Comparison of ENCODE assay signal across 11 cellular contexts in the genomic region with DNA sequence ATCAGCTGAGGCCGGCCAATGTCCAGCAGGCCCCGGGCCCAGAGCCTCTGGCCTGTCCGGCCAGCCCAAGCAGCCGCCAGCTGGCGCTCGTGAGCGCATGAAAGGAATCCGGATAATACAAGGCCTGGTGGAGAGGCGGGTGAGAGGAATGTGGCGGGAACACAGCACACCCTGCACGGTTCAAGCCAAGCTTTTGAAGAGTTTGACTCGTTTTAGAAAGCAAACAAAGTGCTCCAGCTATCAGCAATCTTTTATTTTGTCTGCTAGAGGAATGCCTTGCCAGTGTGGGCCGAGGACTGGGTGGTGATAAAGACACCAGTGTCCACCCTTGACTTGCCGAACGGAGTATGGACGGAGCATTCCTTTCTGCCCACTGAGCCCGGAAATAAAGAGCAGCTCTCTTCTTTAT. TPM values are rescaled to one million over a fixed set of nuclear protein-coding genes. Genes with fewer than 3 reads are reported as not detected.
A peak's percentile ranks its signal among the peaks of the same experiment; 100 is the strongest.
DNase-seq lines count a peak whose midpoint lies in the region; ATAC-seq and TF ChIP-seq lines count a peak whose summit lies in the region.
"Had no signal": no experiment of that assay in that cellular context is flagged by ENCODE, and none has a peak within 500 bp of the region (broad histone marks: within the 10 kb centered on the region; RNA-seq: fewer than 3 reads in every experiment).

No MANE protein-coding gene starts in this region.

- no peaks in the 10 kb centered on the region for H4K20me1 ChIP-seq in GM23338 (replicated peaks; ENCODE audit: insufficient read depth)

- in situ Hi-C loops in ACHN (cut with HindIII; ENCODE audit: low pct_ligation_motif_present, low pct_unique_long_range_greater_than_20kb, low sequenced_read_pairs), result no loop called here

- H3K27ac ChIP-seq in GM23338 (ENCODE audit: low read depth) (no peak overlapping the region), dorsolateral prefrontal cortex (no peak overlapping the region)

- TF ChIP-seq CTCF in GM23338 (conservative IDR thresholded peaks at IDR 0.05; ENCODE audit: low read depth in 2 of 2), result peak; percentile 91 to 95
- TF ChIP-seq CTCF in dorsolateral prefrontal cortex (IDR thresholded peaks at IDR 0.05 in 54 of 56, conservative IDR thresholded peaks at IDR 0.05 in 2 of 56; ENCODE audit: low read depth in 1 of 56, partially characterized antibody in 56 of 56), result peak in 55 of 56 donors; percentile 5 to 78 (median 58)
- TF ChIP-seq CTCF in retinal pigment epithelial cell (conservative IDR thresholded peaks at IDR 0.05; ENCODE audit: low read depth, low read length), result peak; percentile 91

- ATAC-seq in GM23338 (peak; percentile 100), HG02870 (IDR thresholded peaks at IDR 0.05; ENCODE audit: unreplicated experiment) (no peak), GM18868 (IDR thresholded peaks at IDR 0.05; ENCODE audit: unreplicated experiment) (no peak)
- ATAC-seq: naive thymus-derived CD8-positive, alpha-beta T cell had no signal

- DNase-seq in GM23338 (ENCODE audit: low spot score), result peak; percentile 89
- peak in 8 of 10 donors; percentile 32 to 69 (median 50) for DNase-seq in dorsolateral prefrontal cortex
- peak; percentile 90 for DNase-seq in islet precursor cell
- DNase-seq in retinal pigment epithelial cell (ENCODE audit: low read depth), result no peak
- DNase-seq in NCI-H187 treated with DMSO at 0.1 percent for 48 hours (lab: John Stamatoyannopoulos, UW), result no peak
- DNase-seq in ACHN, result no peak
- DNase-seq: activated CD8-positive, alpha-beta memory T cell treated with anti-CD3 and anti-CD28 coated beads for 24 hours; DMS153; naive thymus-derived CD8-positive, alpha-beta T cell had no signal

- H2AFZ ChIP-seq in GM23338, result peak overlapping the region; percentile 98

- H3K36me3 ChIP-seq in GM23338 (ENCODE audit: insufficient read depth), result no peaks in the 10 kb centered on the region

- no peaks in the 10 kb centered on the region for H3K4me1 ChIP-seq in GM23338 (ENCODE audit: insufficient read depth)

- H3K79me2 ChIP-seq in GM23338 (replicated peaks; ENCODE audit: insufficient read depth), result no peaks in the 10 kb centered on the region

- no peaks in the 10 kb centered on the region for H3F3A ChIP-seq in GM23338 (replicated peaks; ENCODE audit: low read depth)

- H3K9me3 Mint-ChIP-seq in GM23338, result no peaks in the 10 kb centered on the region
- H3K9me3 Mint-ChIP-seq: naive thymus-derived CD8-positive, alpha-beta T cell had no signal

- H3K27me3 ChIP-seq in GM23338 (ENCODE audit: insufficient read depth), result peaks cover 6% of the 10 kb centered on the region; the same call in 1 of the 2 replicates
- no peaks in the 10 kb centered on the region for H3K27me3 ChIP-seq in dorsolateral prefrontal cortex

- no peak overlapping the region for H3K4me2 ChIP-seq in GM23338

- H3K4me3 ChIP-seq in GM23338, result no peak overlapping the region
- H3K4me3 ChIP-seq in dorsolateral prefrontal cortex, result no peak overlapping the region
- H3K4me3 ChIP-seq in retinal pigment epithelial cell (ENCODE audit: low read length), result no peak overlapping the region

- peaks cover 17% of the 10 kb centered on the region for H3K27me3 Mint-ChIP-seq in GM23338 (ENCODE audit: insufficient read depth, low read depth, poor library complexity)
- H3K27me3 Mint-ChIP-seq: naive thymus-derived CD8-positive, alpha-beta T cell had no signal

- H3K27ac Mint-ChIP-seq in GM23338, result no peak overlapping the region

- H3K36me3 Mint-ChIP-seq in GM23338 (ENCODE audit: low read depth), result no peaks in the 10 kb centered on the region

- peaks cover 3% of the 10 kb centered on the region; the same call in 2 of the 3 replicates for H3K4me1 Mint-ChIP-seq in GM23338

- peaks cover 19% of the 10 kb centered on the region for H3K9me2 ChIP-seq in GM23338 (ENCODE audit: insufficient read depth)

- intact Hi-C loops in dorsolateral prefrontal cortex (cut with DNase I), result loop anchor here in 1 of 2 donors (5.0 kb wide), 2 partner anchors 69 to 251 kb away; no protein-coding TSS in a partner anchor

- no peak overlapping the region for H3K4me3 Mint-ChIP-seq in GM23338
- H3K4me3 Mint-ChIP-seq: naive thymus-derived CD8-positive, alpha-beta T cell had no signal

TF ChIP-seq in GM23338, 12 proteins besides CTCF, POLR2A, EP300 and RAD21 (continues in another document):
- no peak for TF ChIP-seq POLR2AphosphoS5 (IDR thresholded peaks at IDR 0.05; ENCODE audit: low read depth)
- TF ChIP-seq STAT1 (IDR thresholded peaks at IDR 0.05; ENCODE audit: unreplicated experiment), result no peak
- TF ChIP-seq CREB1 (CRISPR knock-in tag; IDR thresholded peaks at IDR 0.05; ENCODE audit: low read depth), result no peak
- TF ChIP-seq EZH2 (IDR thresholded peaks at IDR 0.05; ENCODE audit: low read depth, unreplicated experiment), result no peak
- TF ChIP-seq, protein P1, sequence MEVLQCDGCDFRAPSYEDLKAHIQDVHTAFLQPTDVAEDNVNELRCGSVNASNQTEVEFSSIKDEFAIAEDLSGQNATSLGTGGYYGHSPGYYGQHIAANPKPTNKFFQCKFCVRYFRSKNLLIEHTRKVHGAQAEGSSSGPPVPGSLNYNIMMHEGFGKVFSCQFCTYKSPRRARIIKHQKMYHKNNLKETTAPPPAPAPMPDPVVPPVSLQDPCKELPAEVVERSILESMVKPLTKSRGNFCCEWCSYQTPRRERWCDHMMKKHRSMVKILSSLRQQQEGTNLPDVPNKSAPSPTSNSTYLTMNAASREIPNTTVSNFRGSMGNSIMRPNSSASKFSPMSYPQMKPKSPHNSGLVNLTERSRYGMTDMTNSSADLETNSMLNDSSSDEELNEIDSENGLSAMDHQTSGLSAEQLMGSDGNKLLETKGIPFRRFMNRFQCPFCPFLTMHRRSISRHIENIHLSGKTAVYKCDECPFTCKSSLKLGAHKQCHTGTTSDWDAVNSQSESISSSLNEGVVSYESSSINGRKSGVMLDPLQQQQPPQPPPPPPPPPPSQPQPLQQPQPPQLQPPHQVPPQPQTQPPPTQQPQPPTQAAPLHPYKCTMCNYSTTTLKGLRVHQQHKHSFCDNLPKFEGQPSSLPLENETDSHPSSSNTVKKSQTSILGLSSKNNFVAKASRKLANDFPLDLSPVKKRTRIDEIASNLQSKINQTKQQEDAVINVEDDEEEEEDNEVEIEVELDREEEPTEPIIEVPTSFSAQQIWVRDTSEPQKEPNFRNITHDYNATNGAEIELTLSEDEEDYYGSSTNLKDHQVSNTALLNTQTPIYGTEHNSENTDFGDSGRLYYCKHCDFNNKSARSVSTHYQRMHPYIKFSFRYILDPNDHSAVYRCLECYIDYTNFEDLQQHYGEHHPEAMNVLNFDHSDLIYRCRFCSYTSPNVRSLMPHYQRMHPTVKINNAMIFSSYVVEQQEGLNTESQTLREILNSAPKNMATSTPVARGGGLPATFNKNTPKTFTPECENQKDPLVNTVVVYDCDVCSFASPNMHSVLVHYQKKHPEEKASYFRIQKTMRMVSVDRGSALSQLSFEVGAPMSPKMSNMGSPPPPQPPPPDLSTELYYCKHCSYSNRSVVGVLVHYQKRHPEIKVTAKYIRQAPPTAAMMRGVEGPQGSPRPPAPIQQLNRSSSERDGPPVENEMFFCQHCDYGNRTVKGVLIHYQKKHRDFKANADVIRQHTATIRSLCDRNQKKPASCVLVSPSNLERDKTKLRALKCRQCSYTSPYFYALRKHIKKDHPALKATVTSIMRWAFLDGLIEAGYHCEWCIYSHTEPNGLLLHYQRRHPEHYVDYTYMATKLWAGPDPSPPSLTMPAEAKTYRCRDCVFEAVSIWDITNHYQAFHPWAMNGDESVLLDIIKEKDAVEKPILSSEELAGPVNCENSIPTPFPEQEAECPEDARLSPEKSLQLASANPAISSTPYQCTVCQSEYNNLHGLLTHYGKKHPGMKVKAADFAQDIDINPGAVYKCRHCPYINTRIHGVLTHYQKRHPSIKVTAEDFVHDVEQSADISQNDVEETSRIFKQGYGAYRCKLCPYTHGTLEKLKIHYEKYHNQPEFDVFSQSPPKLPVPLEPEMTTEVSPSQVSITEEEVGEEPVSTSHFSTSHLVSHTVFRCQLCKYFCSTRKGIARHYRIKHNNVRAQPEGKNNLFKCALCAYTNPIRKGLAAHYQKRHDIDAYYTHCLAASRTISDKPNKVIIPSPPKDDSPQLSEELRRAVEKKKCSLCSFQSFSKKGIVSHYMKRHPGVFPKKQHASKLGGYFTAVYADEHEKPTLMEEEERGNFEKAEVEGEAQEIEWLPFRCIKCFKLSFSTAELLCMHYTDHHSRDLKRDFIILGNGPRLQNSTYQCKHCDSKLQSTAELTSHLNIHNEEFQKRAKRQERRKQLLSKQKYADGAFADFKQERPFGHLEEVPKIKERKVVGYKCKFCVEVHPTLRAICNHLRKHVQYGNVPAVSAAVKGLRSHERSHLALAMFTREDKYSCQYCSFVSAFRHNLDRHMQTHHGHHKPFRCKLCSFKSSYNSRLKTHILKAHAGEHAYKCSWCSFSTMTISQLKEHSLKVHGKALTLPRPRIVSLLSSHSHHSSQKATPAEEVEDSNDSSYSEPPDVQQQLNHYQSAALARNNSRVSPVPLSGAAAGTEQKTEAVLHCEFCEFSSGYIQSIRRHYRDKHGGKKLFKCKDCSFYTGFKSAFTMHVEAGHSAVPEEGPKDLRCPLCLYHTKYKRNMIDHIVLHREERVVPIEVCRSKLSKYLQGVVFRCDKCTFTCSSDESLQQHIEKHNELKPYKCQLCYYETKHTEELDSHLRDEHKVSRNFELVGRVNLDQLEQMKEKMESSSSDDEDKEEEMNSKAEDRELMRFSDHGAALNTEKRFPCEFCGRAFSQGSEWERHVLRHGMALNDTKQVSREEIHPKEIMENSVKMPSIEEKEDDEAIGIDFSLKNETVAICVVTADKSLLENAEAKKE (CRISPR knock-in tag; IDR thresholded peaks at IDR 0.05), result no peak

RNA-seq across cellular contexts. Expression of a gene that starts 9.3 kb away (rescaled TPM):
- 13.0 and 17.4 TPM in 2 replicates for total RNA-seq in GM23338 (2014; rRNA removed; shearing (Covaris generic))
- polyA plus RNA-seq in GM23338 (2016; fragmentation: Nextera tagmentation; extraction: Ambion mirVana), result 4.4 and 5.6 TPM in 2 replicates
- total RNA-seq in dorsolateral prefrontal cortex, result 10 to 100 TPM in 118 of 120 experiments, 1 to 10 TPM in 2; 7.7 to 36.0 (median 17.1) TPM

Comparison
In these comparisons a context has a peak if more than half of its experiments do, and no peak if none do; other contexts are left out.
1. DNase-seq: peak in GM23338 (single experiment), dorsolateral prefrontal cortex (8 of 10) and islet precursor cell (single experiment); none in retinal pigment epithelial cell (single experiment), NCI-H187 treated with DMSO at 0.1 percent for 48 hours (single experiment) and ACHN (single experiment).
2. Peak in every context shown above with its lines, with median percentiles within 50 percentile points of each other: CTCF ChIP-seq.